ENCODE assay signal across 22 cellular contexts in the genomic region with DNA sequence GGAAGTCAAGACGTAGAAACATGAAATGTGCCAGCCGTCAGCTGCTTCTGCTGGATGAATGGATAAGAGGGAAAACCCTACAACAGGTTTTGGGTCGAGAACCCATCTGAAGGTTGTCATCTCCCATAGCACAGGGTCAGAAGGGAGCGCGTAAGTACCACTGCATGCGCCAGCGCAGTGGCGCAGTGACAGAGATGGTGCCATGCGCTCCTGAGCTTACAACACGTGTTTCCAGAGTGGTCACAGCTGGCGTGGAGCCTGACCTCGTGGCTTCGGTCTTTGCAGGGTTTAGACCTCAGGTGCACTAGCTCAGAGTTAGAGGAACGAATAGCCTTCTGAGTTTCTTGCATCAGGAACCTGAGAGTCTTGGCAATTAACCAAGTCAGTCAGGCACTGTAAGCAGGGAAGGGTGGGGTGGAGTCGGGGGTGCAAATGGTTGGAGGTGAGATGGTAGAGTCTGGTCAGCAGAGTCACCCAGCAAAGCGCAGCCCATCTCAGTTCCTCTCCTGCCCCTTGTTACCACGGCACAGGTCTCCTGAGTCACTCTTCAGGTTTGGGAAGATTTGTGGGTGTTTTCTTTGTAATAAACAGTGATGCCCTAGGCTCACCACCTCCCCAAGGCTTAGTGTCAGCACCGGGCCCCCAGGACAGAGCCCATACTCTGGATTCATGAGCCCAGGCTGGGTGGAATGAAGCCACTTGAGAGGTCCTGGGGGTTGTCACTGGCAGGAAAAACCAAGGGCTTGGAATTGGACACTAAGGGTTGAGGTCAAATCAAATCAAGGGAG.
DNase-seq lines count a peak whose midpoint lies in the region; ATAC-seq and TF ChIP-seq lines count a peak whose summit lies in the region.
"Had no signal": no experiment of that assay in that cellular context is flagged by ENCODE, and none has a peak within 500 bp of the region (broad histone marks: within the 10 kb centered on the region; RNA-seq: fewer than 3 reads in every experiment).

No MANE protein-coding gene starts in this region.

- no peak overlapping the region for H2AFZ ChIP-seq in PC-3 (ENCODE audit: low read length)

- no peak overlapping the region for H3K4me3 ChIP-seq in PC-3 (ENCODE audit: low read length)
- H3K4me3 ChIP-seq: breast epithelium, coronary artery, tibial artery had no signal

- H3K27me3 Mint-ChIP-seq in immature natural killer cell (ENCODE audit: low read depth in 3 of 3) = peaks cover 0 to 4% (median 3%) of the 10 kb centered on the region in 3 donors
- H3K27me3 Mint-ChIP-seq in stimulated activated naive B cell treated with anti-CD40 and anti-IgM and Interleukin-4, amounts not matched to agents 10 μg/mL and 1 μg/mL and 100 μg/mL, for 72 hours = no peaks in the 10 kb centered on the region
- H3K27me3 Mint-ChIP-seq in activated CD8-positive, alpha-beta memory T cell treated with anti-CD3 and anti-CD28 coated beads, Interleukin-2, amount 10 ng/mL, durations not matched to agents 7 days and 5 days = no peaks in the 10 kb centered on the region
- H3K27me3 Mint-ChIP-seq: activated CD4-positive, alpha-beta T cell treated with anti-CD3 and anti-CD28 coated beads, Interleukin-2, amount 10 ng/mL, durations not matched to agents 24 days and 14 days had no signal

- H3K4me2 ChIP-seq in PC-3 (ENCODE audit: low read length) = no peak overlapping the region

- peak overlapping the region; percentile 45 to 85 (median 68) for H3K27ac Mint-ChIP-seq in immature natural killer cell
- H3K27ac Mint-ChIP-seq in stimulated activated naive B cell treated with anti-CD40 and anti-IgM and Interleukin-4, amounts not matched to agents 10 μg/mL and 1 μg/mL and 100 μg/mL, for 72 hours = peak overlapping the region; percentile 59
- no peak overlapping the region for H3K27ac Mint-ChIP-seq in activated CD8-positive, alpha-beta memory T cell treated with anti-CD3 and anti-CD28 coated beads, Interleukin-2, amount 10 ng/mL, durations not matched to agents 7 days and 5 days
- H3K27ac Mint-ChIP-seq: activated CD4-positive, alpha-beta T cell treated with anti-CD3 and anti-CD28 coated beads, Interleukin-2, amount 10 ng/mL, durations not matched to agents 24 days and 14 days had no signal

- peaks cover 0 to 5% (median 0%) of the 10 kb centered on the region in 3 donors for H3K36me3 Mint-ChIP-seq in immature natural killer cell
- H3K36me3 Mint-ChIP-seq in stimulated activated naive B cell treated with anti-CD40 and anti-IgM and Interleukin-4, amounts not matched to agents 10 μg/mL and 1 μg/mL and 100 μg/mL, for 72 hours = peaks cover 53 to 58% of the 10 kb centered on the region in 2 donors
- peaks cover 4% of the 10 kb centered on the region for H3K36me3 Mint-ChIP-seq in activated CD8-positive, alpha-beta memory T cell treated with anti-CD3 and anti-CD28 coated beads, Interleukin-2, amount 10 ng/mL, durations not matched to agents 7 days and 5 days

- H3K4me1 ChIP-seq in PC-3 (ENCODE audit: insufficient read depth, low read length) = peaks cover 47% of the 10 kb centered on the region

- ATAC-seq in PC-3 (no peak), GM19035 (IDR thresholded peaks at IDR 0.05; ENCODE audit: unreplicated experiment) (no peak)
- peak in 1 of 2 donors; percentile 22 for ATAC-seq in stimulated activated naive B cell treated with anti-CD40 and anti-IgM and Interleukin-4, amounts not matched to agents 10 μg/mL and 1 μg/mL and 100 μg/mL, for 72 hours (replicated peaks)
- ATAC-seq in activated CD8-positive, alpha-beta memory T cell treated with anti-CD3 and anti-CD28 coated beads, Interleukin-2, amount 10 ng/mL, durations not matched to agents 7 days and 5 days = no peak
- ATAC-seq: right cardiac atrium had no signal

- H3K27me3 ChIP-seq in PC-3 (ENCODE audit: low read length) = no peaks in the 10 kb centered on the region
- H3K27me3 ChIP-seq: breast epithelium, foreskin keratinocyte, tibial artery had no signal

- no peaks in the 10 kb centered on the region for H3K9me2 ChIP-seq in PC-3 (replicated peaks; ENCODE audit: low read length)

- H4K20me1 ChIP-seq in PC-3 (ENCODE audit: low read length) = no peaks in the 10 kb centered on the region

- H3K79me2 ChIP-seq in PC-3 (ENCODE audit: low read length) = peaks cover 7% of the 10 kb centered on the region

- H3K27ac ChIP-seq in PC-3 (ENCODE audit: low read length) = peak overlapping the region; percentile 78
- H3K27ac ChIP-seq: 22Rv1, coronary artery, foreskin keratinocyte, tibial artery had no signal

- CTCF ChIA-PET in PC-3 (lab: Charles Lee) = interaction anchor here (0.7 kb wide), 1 partner anchor 30 kb away, joined by 3 read pairs; no protein-coding TSS in a partner anchor
- CTCF ChIA-PET in activated CD8-positive, alpha-beta memory T cell treated with anti-CD3 and anti-CD28 coated beads, Interleukin-2, amount 10 ng/mL, durations not matched to agents 7 days and 5 days (lab: Charles Lee) = no interaction called here

- TF ChIP-seq CTCF in PC-3 (conservative IDR thresholded peaks at IDR 0.05; ENCODE audit: low read depth, low read length) = no peak

- peak; percentile 2 for DNase-seq in NCI-H2029 (lab: John Stamatoyannopoulos, UW)
- no peak for DNase-seq in NCI-H2029 treated with DMSO at 0.1 percent for 48 hours (lab: John Stamatoyannopoulos, UW)
- peak; percentile 53 for DNase-seq in PC-3
- DNase-seq in immature natural killer cell = no peak
- no peak for DNase-seq in stimulated activated naive B cell treated with anti-CD40 and anti-IgM and Interleukin-4, amounts not matched to agents 10 μg/mL and 1 μg/mL and 100 μg/mL, for 72 hours
- DNase-seq in activated CD8-positive, alpha-beta memory T cell treated with anti-CD3 and anti-CD28 coated beads, Interleukin-2, amount 10 ng/mL, durations not matched to agents 7 days and 5 days = no peak
- DNase-seq in NCI-H510A treated with DMSO at 0.1 percent for 48 hours (lab: John Stamatoyannopoulos, UW) = no peak
- DNase-seq: activated CD4-positive, alpha-beta T cell treated with anti-CD3 and anti-CD28 coated beads, Interleukin-2, amount 10 ng/mL, durations not matched to agents 24 days and 14 days; activated CD8-positive, alpha-beta memory T cell treated with anti-CD3 and anti-CD28 coated beads, Interleukin-2, amount 50 U/mL, for 4 hours; AML-193; DMS 273 treated with DMSO at 0.1 percent for 48 hours; hypothalamus; NCI-H146; NCI-H226; right cardiac atrium; stimulated activated naive CD4-positive, alpha-beta T cell; tibial artery had no signal

- no TSS peak for BruUV-seq in PC-3 (replicated peaks; lab: Mats Ljungman, UMichigan)

- peaks cover 81 to 92% of the 10 kb centered on the region in 2 donors for H3K4me1 Mint-ChIP-seq in immature natural killer cell
- H3K4me1 Mint-ChIP-seq in stimulated activated naive B cell treated with anti-CD40 and anti-IgM and Interleukin-4, amounts not matched to agents 10 μg/mL and 1 μg/mL and 100 μg/mL, for 72 hours = peaks cover 79 to 100% of the 10 kb centered on the region in 2 donors
- peaks cover 54% of the 10 kb centered on the region for H3K4me1 Mint-ChIP-seq in activated CD8-positive, alpha-beta memory T cell treated with anti-CD3 and anti-CD28 coated beads, Interleukin-2, amount 10 ng/mL, durations not matched to agents 7 days and 5 days

- no peaks in the 10 kb centered on the region for H3K9me3 ChIP-seq in PC-3 (ENCODE audit: low read length)
- H3K9me3 ChIP-seq: breast epithelium, tibial artery had no signal

- no peak overlapping the region for H3K9ac ChIP-seq in PC-3 (ENCODE audit: low read length)

- 0 out of 2 replicates have a peak, but pooled peaks cover 4% of the 10 kb centered on the region for H3K36me3 ChIP-seq in PC-3 (ENCODE audit: low read depth, low read length)
- H3K36me3 ChIP-seq: breast epithelium had no signal

- H3F3A ChIP-seq in PC-3 (ENCODE audit: low read length, unreplicated experiment) = no peaks in the 10 kb centered on the region

- no peak overlapping the region for H3K4me3 Mint-ChIP-seq in immature natural killer cell
- no peak overlapping the region for H3K4me3 Mint-ChIP-seq in stimulated activated naive B cell treated with anti-CD40 and anti-IgM and Interleukin-4, amounts not matched to agents 10 μg/mL and 1 μg/mL and 100 μg/mL, for 72 hours
- H3K4me3 Mint-ChIP-seq in activated CD8-positive, alpha-beta memory T cell treated with anti-CD3 and anti-CD28 coated beads, Interleukin-2, amount 10 ng/mL, durations not matched to agents 7 days and 5 days = no peak overlapping the region
- H3K4me3 Mint-ChIP-seq: activated CD4-positive, alpha-beta T cell treated with anti-CD3 and anti-CD28 coated beads, Interleukin-2, amount 10 ng/mL, durations not matched to agents 24 days and 14 days had no signal

- intact Hi-C loops in PC-3 (cut with micrococcal nuclease) = no loop called here

- H3K9me3 Mint-ChIP-seq in immature natural killer cell = no peaks in the 10 kb centered on the region
- no peaks in the 10 kb centered on the region for H3K9me3 Mint-ChIP-seq in stimulated activated naive B cell treated with anti-CD40 and anti-IgM and Interleukin-4, amounts not matched to agents 10 μg/mL and 1 μg/mL and 100 μg/mL, for 72 hours
- H3K9me3 Mint-ChIP-seq in activated CD8-positive, alpha-beta memory T cell treated with anti-CD3 and anti-CD28 coated beads, Interleukin-2, amount 10 ng/mL, durations not matched to agents 7 days and 5 days (ENCODE audit: low read depth) = no peaks in the 10 kb centered on the region
- H3K9me3 Mint-ChIP-seq: activated CD4-positive, alpha-beta T cell treated with anti-CD3 and anti-CD28 coated beads, Interleukin-2, amount 10 ng/mL, durations not matched to agents 24 days and 14 days had no signal

- POLR2A ChIA-PET in PC-3 (lab: Charles Lee; ENCODE audit: unreplicated experiment) = interaction anchor here (0.6 to 0.8 kb wide), 2 partner anchors 55 to 103 kb away, joined by 3 to 5 read pairs; no protein-coding TSS in a partner anchor

Comparison
In these comparisons a context has a peak if more than half of its experiments do, and no peak if none do; other contexts are left out.
1. DNase-seq: peak in NCI-H2029 (single experiment) and PC-3 (single experiment); none in NCI-H2029 treated with DMSO at 0.1 percent for 48 hours (single experiment), immature natural killer cell (0 of 3), stimulated activated naive B cell treated with anti-CD40 and anti-IgM and Interleukin-4, amounts not matched to agents 10 μg/mL and 1 μg/mL and 100 μg/mL, for 72 hours (single experiment), activated CD8-positive, alpha-beta memory T cell treated with anti-CD3 and anti-CD28 coated beads, Interleukin-2, amount 10 ng/mL, durations not matched to agents 7 days and 5 days (single experiment) and NCI-H510A treated with DMSO at 0.1 percent for 48 hours (single experiment).